In the genomic region with DNA sequence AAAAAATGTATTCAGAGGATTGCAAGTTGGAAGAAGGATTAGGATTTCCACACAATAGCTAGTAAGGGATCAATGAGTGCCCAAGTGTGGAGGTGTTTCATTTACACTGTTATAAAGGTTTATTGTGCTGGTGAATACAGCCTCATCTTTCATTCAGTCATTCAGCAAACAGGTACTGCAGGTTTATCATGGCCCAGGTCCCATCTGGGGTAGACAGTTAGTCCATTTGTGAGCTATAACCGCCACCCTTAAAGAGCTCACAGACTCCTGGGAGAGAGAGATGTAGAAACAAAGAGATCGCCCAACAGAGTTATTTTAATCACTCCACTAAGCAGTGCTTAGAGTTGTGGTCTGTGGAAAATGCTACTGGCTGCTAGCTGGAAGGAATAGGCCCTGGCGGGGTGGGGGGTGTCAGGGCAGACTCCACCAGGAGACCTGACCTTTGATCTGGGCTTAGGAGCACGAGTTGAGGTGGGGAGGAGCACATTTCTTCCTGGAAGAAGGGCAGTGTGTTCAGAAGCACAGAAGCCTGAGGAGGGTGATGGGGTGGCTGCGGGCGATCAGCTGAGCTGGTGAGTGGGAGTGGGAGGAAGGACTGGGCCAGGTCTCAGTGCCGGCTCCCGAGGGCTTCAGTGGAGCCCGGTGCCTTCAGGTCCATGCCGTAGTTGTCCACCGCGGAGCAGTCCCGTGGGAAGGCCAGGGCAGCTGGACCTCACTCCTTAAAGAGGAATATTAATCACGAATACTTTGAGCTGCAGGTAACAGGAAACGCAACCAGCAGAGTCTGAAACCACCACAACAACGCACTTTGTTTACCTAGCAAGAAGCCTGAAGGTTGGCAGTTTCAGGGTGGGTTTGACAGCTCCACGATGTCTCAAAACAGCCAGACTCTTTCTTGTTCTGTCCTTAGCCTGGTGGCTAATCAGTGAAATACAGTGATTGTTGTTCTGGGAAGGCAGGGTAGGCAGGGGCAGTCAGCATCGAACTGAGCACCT, we compare ENCODE assay signal across 1 cellular context.
TF ChIP-seq lines count a peak whose summit lies in the region.

No MANE protein-coding gene starts in this region.

TF ChIP-seq in HepG2, 621 proteins besides CTCF, POLR2A, EP300 and RAD21 (continued from another document):
- TF ChIP-seq ZFP91 (CRISPR knock-in tag; IDR thresholded peaks at IDR 0.05; ENCODE audit: borderline replicate concordance) (peak; percentile 61; the same call in 1 of the 2 replicates), NFATC3 (CRISPR knock-in tag; IDR thresholded peaks at IDR 0.05) (no peak), HDAC1 (CRISPR knock-in tag; IDR thresholded peaks at IDR 0.05) (0 out of 2 replicates have a peak, but pooled peaks have one; percentile 23), AKNA (CRISPR knock-in tag; IDR thresholded peaks at IDR 0.05; ENCODE audit: borderline replicate concordance) (no peak), RBAK (CRISPR knock-in tag; IDR thresholded peaks at IDR 0.05) (peak; percentile 99), GABPB1 (CRISPR knock-in tag; IDR thresholded peaks at IDR 0.05) (peak; percentile 36; the same call in 1 of the 2 replicates), ZSCAN30 (CRISPR knock-in tag; IDR thresholded peaks at IDR 0.05) (no peak), ZNF691 (CRISPR knock-in tag; IDR thresholded peaks at IDR 0.05; ENCODE audit: borderline replicate concordance, low read depth) (0 out of 2 replicates have a peak, but pooled peaks have one; percentile 26), THAP9 (CRISPR knock-in tag; IDR thresholded peaks at IDR 0.05; ENCODE audit: borderline replicate concordance) (no peak), TBX3 (IDR thresholded peaks at IDR 0.05; ENCODE audit: borderline replicate concordance) (no peak), SPEN (CRISPR knock-in tag; IDR thresholded peaks at IDR 0.05; ENCODE audit: low read depth) (0 out of 2 replicates have a peak, but pooled peaks have one; percentile 23), MLXIP (CRISPR knock-in tag; IDR thresholded peaks at IDR 0.05; ENCODE audit: borderline replicate concordance) (no peak), PCBP1 (IDR thresholded peaks at IDR 0.05; ENCODE audit: borderline replicate concordance, low read depth, low read length) (no peak), ZBTB7B (CRISPR knock-in tag; IDR thresholded peaks at IDR 0.05) (peak; percentile 29; the same call in 1 of the 2 replicates), THAP11 (CRISPR knock-in tag; IDR thresholded peaks at IDR 0.05) (peak; percentile 16; the same call in 1 of the 2 replicates)
- TF ChIP-seq, protein P1, sequence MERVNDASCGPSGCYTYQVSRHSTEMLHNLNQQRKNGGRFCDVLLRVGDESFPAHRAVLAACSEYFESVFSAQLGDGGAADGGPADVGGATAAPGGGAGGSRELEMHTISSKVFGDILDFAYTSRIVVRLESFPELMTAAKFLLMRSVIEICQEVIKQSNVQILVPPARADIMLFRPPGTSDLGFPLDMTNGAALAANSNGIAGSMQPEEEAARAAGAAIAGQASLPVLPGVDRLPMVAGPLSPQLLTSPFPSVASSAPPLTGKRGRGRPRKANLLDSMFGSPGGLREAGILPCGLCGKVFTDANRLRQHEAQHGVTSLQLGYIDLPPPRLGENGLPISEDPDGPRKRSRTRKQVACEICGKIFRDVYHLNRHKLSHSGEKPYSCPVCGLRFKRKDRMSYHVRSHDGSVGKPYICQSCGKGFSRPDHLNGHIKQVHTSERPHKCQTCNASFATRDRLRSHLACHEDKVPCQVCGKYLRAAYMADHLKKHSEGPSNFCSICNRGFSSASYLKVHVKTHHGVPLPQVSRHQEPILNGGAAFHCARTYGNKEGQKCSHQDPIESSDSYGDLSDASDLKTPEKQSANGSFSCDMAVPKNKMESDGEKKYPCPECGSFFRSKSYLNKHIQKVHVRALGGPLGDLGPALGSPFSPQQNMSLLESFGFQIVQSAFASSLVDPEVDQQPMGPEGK (CRISPR knock-in tag; IDR thresholded peaks at IDR 0.05): peak; percentile 93
- TF ChIP-seq, protein P2, sequence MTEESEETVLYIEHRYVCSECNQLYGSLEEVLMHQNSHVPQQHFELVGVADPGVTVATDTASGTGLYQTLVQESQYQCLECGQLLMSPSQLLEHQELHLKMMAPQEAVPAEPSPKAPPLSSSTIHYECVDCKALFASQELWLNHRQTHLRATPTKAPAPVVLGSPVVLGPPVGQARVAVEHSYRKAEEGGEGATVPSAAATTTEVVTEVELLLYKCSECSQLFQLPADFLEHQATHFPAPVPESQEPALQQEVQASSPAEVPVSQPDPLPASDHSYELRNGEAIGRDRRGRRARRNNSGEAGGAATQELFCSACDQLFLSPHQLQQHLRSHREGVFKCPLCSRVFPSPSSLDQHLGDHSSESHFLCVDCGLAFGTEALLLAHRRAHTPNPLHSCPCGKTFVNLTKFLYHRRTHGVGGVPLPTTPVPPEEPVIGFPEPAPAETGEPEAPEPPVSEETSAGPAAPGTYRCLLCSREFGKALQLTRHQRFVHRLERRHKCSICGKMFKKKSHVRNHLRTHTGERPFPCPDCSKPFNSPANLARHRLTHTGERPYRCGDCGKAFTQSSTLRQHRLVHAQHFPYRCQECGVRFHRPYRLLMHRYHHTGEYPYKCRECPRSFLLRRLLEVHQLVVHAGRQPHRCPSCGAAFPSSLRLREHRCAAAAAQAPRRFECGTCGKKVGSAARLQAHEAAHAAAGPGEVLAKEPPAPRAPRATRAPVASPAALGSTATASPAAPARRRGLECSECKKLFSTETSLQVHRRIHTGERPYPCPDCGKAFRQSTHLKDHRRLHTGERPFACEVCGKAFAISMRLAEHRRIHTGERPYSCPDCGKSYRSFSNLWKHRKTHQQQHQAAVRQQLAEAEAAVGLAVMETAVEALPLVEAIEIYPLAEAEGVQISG (CRISPR knock-in tag; IDR thresholded peaks at IDR 0.05): 0 out of 2 replicates have a peak, but pooled peaks have one; percentile 8
- TF ChIP-seq, protein P3, sequence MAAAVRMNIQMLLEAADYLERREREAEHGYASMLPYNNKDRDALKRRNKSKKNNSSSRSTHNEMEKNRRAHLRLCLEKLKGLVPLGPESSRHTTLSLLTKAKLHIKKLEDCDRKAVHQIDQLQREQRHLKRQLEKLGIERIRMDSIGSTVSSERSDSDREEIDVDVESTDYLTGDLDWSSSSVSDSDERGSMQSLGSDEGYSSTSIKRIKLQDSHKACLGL (CRISPR knock-in tag; IDR thresholded peaks at IDR 0.05): no peak
- TF ChIP-seq, protein P4, sequence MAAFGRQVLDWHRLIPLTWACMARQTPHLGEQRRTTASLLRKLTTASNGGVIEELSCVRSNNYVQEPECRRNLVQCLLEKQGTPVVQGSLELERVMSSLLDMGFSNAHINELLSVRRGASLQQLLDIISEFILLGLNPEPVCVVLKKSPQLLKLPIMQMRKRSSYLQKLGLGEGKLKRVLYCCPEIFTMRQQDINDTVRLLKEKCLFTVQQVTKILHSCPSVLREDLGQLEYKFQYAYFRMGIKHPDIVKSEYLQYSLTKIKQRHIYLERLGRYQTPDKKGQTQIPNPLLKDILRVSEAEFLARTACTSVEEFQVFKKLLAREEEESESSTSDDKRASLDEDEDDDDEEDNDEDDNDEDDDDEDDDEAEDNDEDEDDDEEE (CRISPR knock-in tag; IDR thresholded peaks at IDR 0.05): no peak
